20 cellular contexts compared by ENCODE assay signal in genomic region chr15:28122038-28122949, GRCh38. TPM values are rescaled to one million over a fixed set of nuclear protein-coding genes. Genes with fewer than 3 reads are reported as not detected.
DNase-seq lines count a peak whose midpoint lies in the region; ATAC-seq and TF ChIP-seq lines count a peak whose summit lies in the region.
"Had no signal": no experiment of that assay in that cellular context is flagged by ENCODE, and none has a peak within 500 bp of the region (broad histone marks: within the 10 kb centered on the region; RNA-seq: fewer than 3 reads in every experiment).

No MANE protein-coding gene starts in this region.

- intact Hi-C loops in mammary epithelial cell (cut with micrococcal nuclease) (loop anchor here (10.0 kb wide), 1 partner anchor 63 kb away; no protein-coding TSS in a partner anchor), esophagus squamous epithelium (cut with DNase I) (no loop called here), sciatic nerve (cut with DNase I) (no loop called here)

- no peak for TF ChIP-seq CTCF in HEK293 (tag by site-specific recombination; IDR thresholded peaks at IDR 0.05)
- TF ChIP-seq CTCF in mammary epithelial cell (conservative IDR thresholded peaks at IDR 0.05 in 1 of 2, IDR thresholded peaks at IDR 0.05 in 1 of 2; ENCODE audit: extremely low read depth in 1 of 2, insufficient read depth in 1 of 2, low read depth in 1 of 2, low read length in 2 of 2) = no peak
- TF ChIP-seq CTCF in esophagus squamous epithelium (IDR thresholded peaks at IDR 0.05) = no peak
- no peak for TF ChIP-seq CTCF in SK-N-SH (IDR thresholded peaks at IDR 0.05)

- H3K9ac ChIP-seq in mammary epithelial cell (ENCODE audit: insufficient read depth, low read length) (no peak overlapping the region), SK-N-SH (no peak overlapping the region), Karpas-422 (ENCODE audit: low read length) (no peak overlapping the region)

- TF ChIP-seq EP300 in SK-N-SH (IDR thresholded peaks at IDR 0.05; ENCODE audit: borderline replicate concordance in 1 of 2, low read depth in 1 of 2, low read length in 1 of 2) = no peak

- H3K27me3 ChIP-seq in mammary epithelial cell (ENCODE audit: insufficient read depth, low read length) (no peaks in the 10 kb centered on the region), esophagus squamous epithelium (no peaks in the 10 kb centered on the region), SK-N-SH (ENCODE audit: insufficient read depth) (no peaks in the 10 kb centered on the region), Karpas-422 (ENCODE audit: low read length) (no peaks in the 10 kb centered on the region)
- H3K27me3 ChIP-seq: Peyer's patch had no signal

- no peak for DNase-seq in mammary epithelial cell
- DNase-seq in esophagus squamous epithelium (lab: John Stamatoyannopoulos, UW) = no peak
- peak; percentile 38 for DNase-seq in sciatic nerve (ENCODE audit: low spot score)
- DNase-seq in SK-N-SH = no peak
- DNase-seq in Karpas-422 = no peak
- no peak for DNase-seq in globus pallidus (ENCODE audit: low spot score)
- DNase-seq: AML-193; DMS79 treated with DMSO at 0.1 percent for 48 hours; H7; Kasumi-1; NCI-H1105; NCI-H1694 treated with DMSO at 0.1 percent for 48 hours; NCI-H748 treated with DMSO at 0.1 percent for 48 hours; NK-92 treated with Interleukin-12 subunit alpha and Interleukin-12 subunit beta, amount 100 ng/mL, for 24 hours; Peyer's patch; Right ventricle myocardium superior had no signal

- H3K4me3 ChIP-seq in HEK293 (ENCODE audit: low read depth, low read length) = no peak overlapping the region
- no peak overlapping the region for H3K4me3 ChIP-seq in mammary epithelial cell (replicated peaks in 1 of 3; ENCODE audit: insufficient read depth in 1 of 3, low read depth in 2 of 3, low read length in 3 of 3)
- no peak overlapping the region for H3K4me3 ChIP-seq in esophagus squamous epithelium
- H3K4me3 ChIP-seq in SK-N-SH (ENCODE audit: low read depth in 2 of 2, low read length in 1 of 2) = no peak overlapping the region
- no peak overlapping the region for H3K4me3 ChIP-seq in Karpas-422 (ENCODE audit: low read length)
- H3K4me3 ChIP-seq: Peyer's patch had no signal

- no TSS peak for BruUV-seq in mammary epithelial cell (replicated peaks; lab: Mats Ljungman, UMichigan)

- no peak for TF ChIP-seq POLR2A in esophagus squamous epithelium (IDR thresholded peaks at IDR 0.05)

- dilution Hi-C loops in mammary epithelial cell (cut with HindIII; ENCODE audit: low sequenced_read_pairs) = no loop called here

- no peak for TF ChIP-seq RAD21 in SK-N-SH (IDR thresholded peaks at IDR 0.05; ENCODE audit: low read length)

- H3F3A ChIP-seq in SK-N-SH (replicated peaks; ENCODE audit: insufficient read depth) = no peaks in the 10 kb centered on the region

- H3K4me2 ChIP-seq in mammary epithelial cell (ENCODE audit: insufficient read depth, low read depth, low read length) = no peak overlapping the region
- no peak overlapping the region for H3K4me2 ChIP-seq in SK-N-SH
- H3K4me2 ChIP-seq in Karpas-422 (ENCODE audit: low read depth, low read length, poor library complexity, severe bottlenecking) = no peak overlapping the region

- no peaks in the 10 kb centered on the region for H4K20me1 ChIP-seq in mammary epithelial cell (ENCODE audit: insufficient read depth, low read length)
- H4K20me1 ChIP-seq in SK-N-SH (ENCODE audit: insufficient read depth) = no peaks in the 10 kb centered on the region
- peaks cover 6% of the 10 kb centered on the region; the same call in 1 of the 2 replicates for H4K20me1 ChIP-seq in Karpas-422 (ENCODE audit: insufficient read depth, low read depth, low read length)

- H3K27ac ChIP-seq in HEK293 (ENCODE audit: extremely low read depth, low read depth, low read length) (no peak overlapping the region), mammary epithelial cell (ENCODE audit: insufficient read depth, low read depth, low read length) (peak overlapping the region; percentile 47), esophagus squamous epithelium (peak overlapping the region; percentile 66 to 90 (median 81)), SK-N-SH (ENCODE audit: low read depth in 2 of 2, low read length in 1 of 2) (no peak overlapping the region), Karpas-422 (ENCODE audit: low read length) (no peak overlapping the region)
- H3K27ac ChIP-seq: C4-2B, Peyer's patch had no signal

- no peak for ATAC-seq in sciatic nerve
- ATAC-seq in GM21717 (IDR thresholded peaks at IDR 0.05; ENCODE audit: unreplicated experiment) = no peak

- POLR2A ChIA-PET in HEK293 (lab: Yijun Ruan, JAX) (no interaction called here), SK-N-SH (lab: Yijun Ruan, JAX) (no interaction called here)

- H3K36me3 ChIP-seq in HEK293 (ENCODE audit: control insufficient read depth in 2 of 2, insufficient read depth in 1 of 2, low read length in 2 of 2) = peaks cover 0 to 79% of the 10 kb centered on the region in 2 experiments; a peak in 2 of 3 replicates
- H3K36me3 ChIP-seq in mammary epithelial cell (ENCODE audit: insufficient read depth, low read length) = peaks cover 10% of the 10 kb centered on the region
- H3K36me3 ChIP-seq in esophagus squamous epithelium = peaks cover 8 to 81% (median 15%) of the 10 kb centered on the region in 3 donors
- peaks cover 21 to 47% of the 10 kb centered on the region in 2 experiments for H3K36me3 ChIP-seq in SK-N-SH (replicated peaks in 1 of 2; ENCODE audit: control insufficient read depth in 1 of 2, insufficient read depth in 2 of 2, low read length in 1 of 2)
- peaks cover 9% of the 10 kb centered on the region; the same call in 1 of the 2 replicates for H3K36me3 ChIP-seq in Karpas-422 (ENCODE audit: insufficient read depth, low read length)

- H3K4me1 ChIP-seq in HEK293 (ENCODE audit: control insufficient read depth, insufficient read depth, low read length) (no peaks in the 10 kb centered on the region), mammary epithelial cell (ENCODE audit: insufficient read depth, low read length) (peaks cover 11% of the 10 kb centered on the region), esophagus squamous epithelium (peaks cover 7 to 26% (median 7%) of the 10 kb centered on the region in 3 donors), SK-N-SH (ENCODE audit: control insufficient read depth in 1 of 2, insufficient read depth in 2 of 2, low read depth in 1 of 2, low read length in 1 of 2) (no peaks in the 10 kb centered on the region; a peak in 1 of 4 replicates), Karpas-422 (ENCODE audit: low read length) (no peaks in the 10 kb centered on the region)
- H3K4me1 ChIP-seq: Peyer's patch had no signal

- no peaks in the 10 kb centered on the region for H3K9me2 ChIP-seq in SK-N-SH
- H3K9me2 ChIP-seq in Karpas-422 (replicated peaks; ENCODE audit: insufficient read depth, low read length) = no peaks in the 10 kb centered on the region

- H2AFZ ChIP-seq in mammary epithelial cell (ENCODE audit: low read depth, low read length) (no peak overlapping the region), SK-N-SH (ENCODE audit: low read depth) (no peak overlapping the region), Karpas-422 (ENCODE audit: low read length) (no peak overlapping the region)

- no peaks in the 10 kb centered on the region for H3K9me3 ChIP-seq in HEK293 (ENCODE audit: control insufficient read depth, insufficient read depth, low read depth, low read length)
- H3K9me3 ChIP-seq in mammary epithelial cell (replicated peaks; ENCODE audit: insufficient read depth, low read length) = no peaks in the 10 kb centered on the region
- H3K9me3 ChIP-seq in esophagus squamous epithelium = no peaks in the 10 kb centered on the region
- no peaks in the 10 kb centered on the region for H3K9me3 ChIP-seq in SK-N-SH
- no peaks in the 10 kb centered on the region for H3K9me3 ChIP-seq in Karpas-422 (ENCODE audit: low read length)
- H3K9me3 ChIP-seq: Peyer's patch had no signal

- in situ Hi-C loops in mammary epithelial cell (cut with MboI; ENCODE audit: low sequenced_read_pairs in 2 of 2) = loop anchor here in 1 of 2 donors (10.0 kb wide), 1 partner anchor 1227 kb away; no protein-coding TSS in a partner anchor

- WGBS in mammary epithelial cell (ENCODE audit: low coverage, missing lambda C conversion rate) = 82% methylated on average over 20 of the region's 28 CpGs
- WGBS in esophagus squamous epithelium, 2 donors = 58 to 78% methylated on average over 14 to 20 of the region's 28 CpGs
- WGBS in SK-N-SH (ENCODE audit: low lambda C conversion rate) = 93% methylated on average over 24 of the region's 28 CpGs

- CTCF ChIA-PET in HEK293 (lab: Yijun Ruan, JAX) (no interaction called here), mammary epithelial cell (lab: Charles Lee; ENCODE audit: low non-redundant PET) (no interaction called here), SK-N-SH (lab: Yijun Ruan, JAX) (interaction anchor here (0.5 to 2.0 kb wide), 8 partner anchors 12 to 1236 kb away, joined by 3 to 12 read pairs (median 3); no protein-coding TSS in a partner anchor)

- no peaks in the 10 kb centered on the region for H3K79me2 ChIP-seq in mammary epithelial cell (ENCODE audit: insufficient read depth, low read length)
- no peaks in the 10 kb centered on the region for H3K79me2 ChIP-seq in SK-N-SH (ENCODE audit: insufficient read depth)
- no peaks in the 10 kb centered on the region for H3K79me2 ChIP-seq in Karpas-422 (ENCODE audit: low read length)

TF ChIP-seq in HEK293, 187 proteins besides CTCF, POLR2A, EP300 and RAD21:
- TF ChIP-seq ZNF416 (tag by site-specific recombination; IDR thresholded peaks at IDR 0.05) = no peak
- peak; percentile 46 for TF ChIP-seq ZFHX2 (tag by site-specific recombination; conservative IDR thresholded peaks at IDR 0.05)
- TF ChIP-seq EGR2 (tag by site-specific recombination; IDR thresholded peaks at IDR 0.05; ENCODE audit: low read depth) = peak; percentile 81
TF ChIP-seq in HEK293: peak in this region for 2.

TF ChIP-seq in SK-N-SH, 30 proteins besides CTCF, POLR2A, EP300 and RAD21 (continues in another document):
- TF ChIP-seq ELF1 (IDR thresholded peaks at IDR 0.05) (no peak), JUND (IDR thresholded peaks at IDR 0.05) (no peak), USF1 (IDR thresholded peaks at IDR 0.05; ENCODE audit: borderline replicate concordance, low read depth) (no peak), SIN3A (IDR thresholded peaks at IDR 0.05; ENCODE audit: borderline replicate concordance, low read depth, low read length) (no peak)

RNA-seq across cellular contexts. Expression of gene OCA2, which starts 23.2 kb away (rescaled TPM):
- total RNA-seq in mammary epithelial cell = under 1 TPM in 1 of 2 donors, not detected in 1; 0.33 TPM
- not detected for polyA plus RNA-seq in mammary epithelial cell
- polyA minus RNA-seq in mammary epithelial cell = not detected
- total RNA-seq in esophagus squamous epithelium = 1 to 10 TPM; 1.7 to 5.5 (median 4.6) TPM
- 0.98 TPM for total RNA-seq in sciatic nerve
- polyA plus RNA-seq in SK-N-SH (2012; rRNA removed) = 0.10 and 0.16 TPM in 2 replicates
- polyA plus RNA-seq in SK-N-SH (2012; cell fraction: cytosol; rRNA removed) = 0.05 and 0.12 TPM in 2 replicates
- polyA plus RNA-seq in SK-N-SH (2012; cell fraction: nucleus; rRNA removed) = 0.14 and 0.15 TPM in 2 replicates
- total RNA-seq in Karpas-422 (2014; rRNA removed; shearing (Covaris generic); ENCODE audit: low replicate concordance) = not detected in 2 replicates
- total RNA-seq: HT-29 had no signal

Comparison
In these comparisons a context has a peak if more than half of its experiments do, and no peak if none do; other contexts are left out.
1. H3K27ac ChIP-seq: peak in mammary epithelial cell (single experiment) and esophagus squamous epithelium (4 of 4); none in HEK293 (single experiment), SK-N-SH (0 of 2) and Karpas-422 (single experiment).